In the genomic region with DNA sequence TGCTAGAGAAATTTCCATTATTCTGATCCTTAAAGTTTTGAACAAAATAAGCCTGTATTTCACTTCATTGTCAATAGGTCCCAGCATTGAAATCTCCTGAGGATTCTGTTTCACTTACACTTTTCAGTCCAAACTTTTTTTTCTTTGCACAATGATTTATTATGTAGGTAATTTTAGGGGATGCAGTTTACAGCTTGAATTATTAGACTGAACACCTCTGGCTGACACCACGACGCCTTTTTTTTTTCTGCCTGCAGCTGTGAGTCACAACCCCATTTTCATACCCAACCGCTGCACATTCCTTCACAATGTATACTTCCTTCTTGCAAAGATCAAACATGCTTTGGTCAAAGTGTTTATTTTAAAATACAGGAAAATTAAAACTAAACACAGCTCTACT, we compare ENCODE assay signal across 17 cellular contexts. TPM values are rescaled to one million over a fixed set of nuclear protein-coding genes. Genes with fewer than 3 reads are reported as not detected.
DNase-seq lines count a peak whose midpoint lies in the region; ATAC-seq, FAIRE-seq and TF ChIP-seq lines count a peak whose summit lies in the region.
"Had no signal": no experiment of that assay in that cellular context is flagged by ENCODE, and none has a peak within 500 bp of the region (broad histone marks: within the 10 kb centered on the region; RNA-seq: fewer than 3 reads in every experiment).

No MANE protein-coding gene starts in this region.

- H3K36me3 ChIP-seq in Karpas-422 (ENCODE audit: insufficient read depth, low read length), result no peaks in the 10 kb centered on the region
- no peaks in the 10 kb centered on the region for H3K36me3 ChIP-seq in SK-N-MC (ENCODE audit: insufficient read depth, low read length)
- no peaks in the 10 kb centered on the region for H3K36me3 ChIP-seq in keratinocyte (ENCODE audit: control insufficient read depth in 2 of 2, extremely low read depth in 1 of 2, insufficient read depth in 2 of 2, low read length in 2 of 2)
- H3K36me3 ChIP-seq: brain microvascular endothelial cell, gastrocnemius medialis, pancreas had no signal

- ATAC-seq in HG03469 (IDR thresholded peaks at IDR 0.05; ENCODE audit: unreplicated experiment), result no peak
- ATAC-seq: effector memory CD8-positive, alpha-beta T cell; gastrocnemius medialis; pancreas had no signal

- FAIRE-seq in G401.6 (lab: Jason Lieb, UNC) (peak; percentile 92), keratinocyte (lab: Jason Lieb, UNC) (peak; percentile 76)
- FAIRE-seq: pancreas had no signal

- dilution Hi-C loops in keratinocyte (cut with MboI; ENCODE audit: extremely low pct_ligation_motif_present, low sequenced_read_pairs), result no loop called here

- peak overlapping the region; percentile 33 for H3K4me2 ChIP-seq in Karpas-422 (ENCODE audit: low read depth, low read length, poor library complexity, severe bottlenecking)
- H3K4me2 ChIP-seq in keratinocyte (ENCODE audit: control insufficient read depth, extremely low read depth, insufficient read depth, low read depth, low read length), result no peak overlapping the region

- no peak overlapping the region for H3K4me3 Mint-ChIP-seq in HFFc6
- H3K4me3 Mint-ChIP-seq in nephron progenitor cell, result no peak overlapping the region
- H3K4me3 Mint-ChIP-seq: activated CD4-positive, alpha-beta memory T cell treated with anti-CD3 and anti-CD28 coated beads, Interleukin-2, amount 10 ng/mL, durations not matched to agents 7 days and 5 days had no signal

- H3K27ac Mint-ChIP-seq in HFFc6 (no peak overlapping the region), nephron progenitor cell (no peak overlapping the region)
- H3K27ac Mint-ChIP-seq: activated CD4-positive, alpha-beta memory T cell treated with anti-CD3 and anti-CD28 coated beads, Interleukin-2, amount 10 ng/mL, durations not matched to agents 7 days and 5 days; CD4-positive, alpha-beta T cell had no signal

- H3K27me3 ChIP-seq in Karpas-422 (ENCODE audit: low read length) (no peaks in the 10 kb centered on the region), keratinocyte (ENCODE audit: control insufficient read depth, extremely low read depth, insufficient read depth, low read length) (peaks cover 98% of the 10 kb centered on the region)
- H3K27me3 ChIP-seq: brain microvascular endothelial cell had no signal

- H3K9me3 ChIP-seq in Karpas-422 (ENCODE audit: low read length) (no peaks in the 10 kb centered on the region), SK-N-MC (ENCODE audit: low read depth, low read length) (no peaks in the 10 kb centered on the region), keratinocyte (ENCODE audit: control insufficient read depth, low read depth, low read length) (peaks cover 2% of the 10 kb centered on the region)
- H3K9me3 ChIP-seq: gastrocnemius medialis, pancreas had no signal

- H3K9ac ChIP-seq in Karpas-422 (ENCODE audit: low read length), result no peak overlapping the region
- peak overlapping the region; percentile 74 for H3K9ac ChIP-seq in SK-N-MC (ENCODE audit: insufficient read length)
- H3K9ac ChIP-seq in keratinocyte (ENCODE audit: control insufficient read depth, extremely low read depth, insufficient read depth, low read length), result no peak overlapping the region

- H3K9me2 ChIP-seq in Karpas-422 (replicated peaks; ENCODE audit: insufficient read depth, low read length), result no peaks in the 10 kb centered on the region

- H3K9me3 Mint-ChIP-seq in HFFc6, result peaks cover 9% of the 10 kb centered on the region; the same call in 1 of the 2 replicates
- H3K9me3 Mint-ChIP-seq in nephron progenitor cell, result no peaks in the 10 kb centered on the region

- H3K36me3 Mint-ChIP-seq in HFFc6 (ENCODE audit: low read depth), result peaks cover 15% of the 10 kb centered on the region; the same call in 1 of the 2 replicates
- H3K36me3 Mint-ChIP-seq in nephron progenitor cell (ENCODE audit: low read depth), result no peaks in the 10 kb centered on the region

- H3K4me3 ChIP-seq in Karpas-422 (ENCODE audit: low read length) (no peak overlapping the region), SK-N-MC (peak overlapping the region; percentile 75), keratinocyte (ENCODE audit: control insufficient read depth in 2 of 3, extremely low read depth in 1 of 3, insufficient read depth in 2 of 3, low read depth in 1 of 3, low read length in 3 of 3) (no peak overlapping the region)
- H3K4me3 ChIP-seq: gastrocnemius medialis, pancreas had no signal

- H3K27ac ChIP-seq in Karpas-422 (ENCODE audit: low read length), result no peak overlapping the region
- H3K27ac ChIP-seq in SK-N-MC, result peak overlapping the region; percentile 89
- H3K27ac ChIP-seq in keratinocyte (ENCODE audit: control insufficient read depth, insufficient read depth, low read length), result no peak overlapping the region
- H3K27ac ChIP-seq: brain microvascular endothelial cell, gastrocnemius medialis, pancreas had no signal

- H3K9me1 ChIP-seq in keratinocyte (ENCODE audit: control insufficient read depth, extremely low read depth, insufficient read depth, low read length), result no peaks in the 10 kb centered on the region

- H3K27me3 Mint-ChIP-seq in HFFc6 (ENCODE audit: insufficient read depth), result peaks cover 82% of the 10 kb centered on the region
- H3K27me3 Mint-ChIP-seq in nephron progenitor cell (ENCODE audit: low read depth, poor library complexity), result peaks cover 100% of the 10 kb centered on the region

- no peak for DNase-seq in Karpas-422
- DNase-seq in SK-N-MC (ENCODE audit: low read depth, low spot score), result no peak
- no peak for DNase-seq in keratinocyte (ENCODE audit: low read depth, low spot score)
- DNase-seq in NCI-H1436 treated with DMSO at 0.1 percent for 48 hours (lab: John Stamatoyannopoulos, UW), result no peak
- no peak for DNase-seq in HFFc6
- no peak for DNase-seq in nephron progenitor cell
- DNase-seq: activated CD4-positive, alpha-beta memory T cell treated with anti-CD3 and anti-CD28 coated beads, Interleukin-2, amount 10 ng/mL, durations not matched to agents 7 days and 5 days; brain microvascular endothelial cell; CD4-positive, alpha-beta T cell; effector memory CD8-positive, alpha-beta T cell; gastrocnemius medialis; GF-D8; pancreas; T-helper 9 cell had no signal

- H3K79me2 ChIP-seq in Karpas-422 (ENCODE audit: low read length) (no peaks in the 10 kb centered on the region), keratinocyte (ENCODE audit: control insufficient read depth, insufficient read depth, low read length) (no peaks in the 10 kb centered on the region)

- H3K4me1 Mint-ChIP-seq in HFFc6 (ENCODE audit: low read depth) (peaks cover 24% of the 10 kb centered on the region), nephron progenitor cell (peaks cover 75% of the 10 kb centered on the region)

- peaks cover 17% of the 10 kb centered on the region for H3K4me1 ChIP-seq in Karpas-422 (ENCODE audit: low read length)
- H3K4me1 ChIP-seq in keratinocyte (ENCODE audit: control insufficient read depth, extremely low read depth, insufficient read depth, low read length), result no peaks in the 10 kb centered on the region
- H3K4me1 ChIP-seq: gastrocnemius medialis, pancreas had no signal

- TF ChIP-seq CTCF in keratinocyte (optimal IDR thresholded peaks at IDR 0.05 in 1 of 3, IDR thresholded peaks at IDR 0.05 in 1 of 3, conservative IDR thresholded peaks at IDR 0.05 in 1 of 3; ENCODE audit: extremely low read depth in 1 of 3, insufficient read depth in 2 of 3, low read length in 3 of 3) (no peak), HFFc6 (IDR thresholded peaks at IDR 0.05) (no peak), nephron progenitor cell (IDR thresholded peaks at IDR 0.05) (no peak)

- H2AFZ ChIP-seq in Karpas-422 (ENCODE audit: low read length) (no peak overlapping the region; the same call in 1 of the 2 replicates), keratinocyte (ENCODE audit: control insufficient read depth, low read length) (no peak overlapping the region)

- H4K20me1 ChIP-seq in Karpas-422 (ENCODE audit: insufficient read depth, low read depth, low read length) (no peaks in the 10 kb centered on the region), keratinocyte (ENCODE audit: control insufficient read depth, extremely low read depth, insufficient read depth, low read length) (peaks cover 15% of the 10 kb centered on the region)

RNA-seq across cellular contexts. Expression of gene ZIC2, which starts 11.3 kb away (rescaled TPM):
- not detected in 2 replicates for total RNA-seq in Karpas-422 (2014; rRNA removed; shearing (Covaris generic); ENCODE audit: low replicate concordance)
- not detected in 3 replicates for polyA plus RNA-seq in keratinocyte
- 0.27 TPM for polyA plus RNA-seq in keratinocyte (2011; ENCODE audit: low read depth)
- not detected in 2 replicates for polyA plus RNA-seq in keratinocyte (2011; cell fraction: cytosol; rRNA removed)
- 0.06 TPM in 1 of 2 replicates, not detected in the other for polyA plus RNA-seq in keratinocyte (2011; cell fraction: nucleus; rRNA removed)
- 0.10 and 0.15 TPM in 2 replicates for polyA plus RNA-seq in keratinocyte (2012; ENCODE audit: low replicate concordance)
- not detected in 3 replicates for polyA minus RNA-seq in keratinocyte
- not detected for polyA minus RNA-seq in keratinocyte (2011; cell fraction: cytosol; rRNA and poly(A)+ RNA removed)
- not detected in 2 replicates for polyA minus RNA-seq in keratinocyte (2011; cell fraction: nucleus; rRNA and poly(A)+ RNA removed)
- 1 to 10 TPM in 3 of 6 experiments, under 1 TPM in 2, not detected in 1; 0.07 to 1.9 (median 1.2) TPM for total RNA-seq in HFFc6 (2021; fragmentation: NEBNext Ultra II Directional; extraction: Animal tissue kit (Norgen Biotek cat#: 25700))
- total RNA-seq: CD4-positive, alpha-beta T cell; gastrocnemius medialis had no signal
- polyA plus RNA-seq: pancreas had no signal

RNA-seq across cellular contexts. Expression of gene ZIC5, which starts 21.3 kb away (rescaled TPM):
- total RNA-seq in Karpas-422 (2014; rRNA removed; shearing (Covaris generic); ENCODE audit: low replicate concordance), result not detected in 2 replicates
- polyA plus RNA-seq in keratinocyte, result not detected in 3 replicates
- not detected for polyA plus RNA-seq in keratinocyte (2011; ENCODE audit: low read depth)
- not detected in 2 replicates for polyA plus RNA-seq in keratinocyte (2011; cell fraction: cytosol; rRNA removed)
- not detected in 2 replicates for polyA plus RNA-seq in keratinocyte (2011; cell fraction: nucleus; rRNA removed)
- not detected in 2 replicates for polyA plus RNA-seq in keratinocyte (2012; ENCODE audit: low replicate concordance)
- polyA minus RNA-seq in keratinocyte, result not detected in 3 replicates
- not detected for polyA minus RNA-seq in keratinocyte (2011; cell fraction: cytosol; rRNA and poly(A)+ RNA removed)
- polyA minus RNA-seq in keratinocyte (2011; cell fraction: nucleus; rRNA and poly(A)+ RNA removed), result not detected in 2 replicates
- not detected for total RNA-seq in HFFc6 (2021; fragmentation: NEBNext Ultra II Directional; extraction: Animal tissue kit (Norgen Biotek cat#: 25700))
- total RNA-seq: activated CD4-positive, alpha-beta memory T cell treated with anti-CD3 and anti-CD28 coated beads, Interleukin-2, amount 10 ng/mL, durations not matched to agents 7 days and 5 days; CD4-positive, alpha-beta T cell; gastrocnemius medialis; RPMI7951 had no signal
- polyA plus RNA-seq: pancreas had no signal
